In the genomic region with DNA sequence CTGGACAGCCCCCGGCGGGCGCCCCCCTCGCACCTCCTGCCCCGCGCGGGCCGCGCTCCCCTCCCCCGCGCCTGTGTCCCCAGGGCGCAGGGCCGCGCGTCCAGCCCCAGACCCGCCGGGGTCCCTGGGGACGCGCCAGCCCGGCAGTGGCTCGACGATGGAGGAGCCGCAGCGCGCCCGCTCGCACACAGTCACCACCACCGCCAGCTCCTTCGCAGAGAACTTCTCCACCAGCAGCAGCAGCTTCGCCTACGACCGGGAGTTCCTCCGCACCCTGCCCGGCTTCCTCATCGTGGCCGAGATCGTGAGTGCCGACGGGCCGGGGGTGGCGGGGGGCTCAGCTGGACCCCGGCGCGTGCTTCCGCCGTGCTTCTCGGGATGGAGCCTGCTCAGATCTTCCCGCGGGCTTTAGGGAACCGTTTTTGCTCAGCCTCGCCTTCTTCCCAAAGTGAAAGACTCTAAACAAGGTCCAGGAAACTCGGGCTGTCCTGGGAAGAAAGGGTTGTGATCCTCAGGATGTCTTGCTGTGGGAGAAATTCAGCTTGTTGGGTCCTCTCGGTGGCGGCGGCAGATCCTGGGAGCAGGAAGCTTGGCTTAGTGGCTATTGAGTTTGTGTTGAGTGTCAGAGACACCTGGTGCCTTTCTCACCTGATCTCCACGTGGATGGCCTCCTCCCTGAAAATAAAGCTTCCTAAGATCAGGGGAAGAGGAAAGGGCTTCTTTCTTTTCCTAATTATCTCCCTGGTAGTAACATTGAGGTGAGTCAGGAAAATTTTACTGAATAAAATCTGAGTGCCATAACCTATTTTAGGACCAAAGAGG, we compare ENCODE assay signal across 8 cellular contexts. TPM values are rescaled to one million over a fixed set of nuclear protein-coding genes. Genes with fewer than 3 reads are reported as not detected.
DNase-seq lines count a peak whose midpoint lies in the region; ATAC-seq and TF ChIP-seq lines count a peak whose summit lies in the region.

No MANE protein-coding gene starts in this region.

- H3K79me2 ChIP-seq in smooth muscle cell (ENCODE audit: low read depth): no peaks in the 10 kb centered on the region

- H3K27me3 Mint-ChIP-seq in brain: peaks cover 49% of the 10 kb centered on the region

- peaks cover 18% of the 10 kb centered on the region for H3K27me3 ChIP-seq in smooth muscle cell (ENCODE audit: low read depth)

- peaks cover 8% of the 10 kb centered on the region for H3K4me1 Mint-ChIP-seq in brain

- H3K4me3 ChIP-seq in iPS-18c (ENCODE audit: insufficient read depth, low read depth, low read length) (peak overlapping the region; percentile 80), smooth muscle cell (peak overlapping the region; percentile 76)

- H2AFZ ChIP-seq in smooth muscle cell (ENCODE audit: low read depth): peak overlapping the region; percentile 90

- TF ChIP-seq CTCF in brain (conservative IDR thresholded peaks at IDR 0.05): no peak
- no peak for TF ChIP-seq CTCF in smooth muscle cell (IDR thresholded peaks at IDR 0.05; ENCODE audit: borderline replicate concordance, insufficient read depth, poor library complexity, severe bottlenecking)

- WGBS in smooth muscle cell (ENCODE audit: low lambda C conversion rate): under 1% methylated on average over 52 of the region's 56 CpGs

- ATAC-seq in HG03460 (IDR thresholded peaks at IDR 0.05; ENCODE audit: unreplicated experiment): peak; percentile 41

- H3K4me2 ChIP-seq in smooth muscle cell: peak overlapping the region; percentile 96

- no peaks in the 10 kb centered on the region for H4K20me1 ChIP-seq in smooth muscle cell (ENCODE audit: low read depth)

- peak overlapping the region; percentile 79 to 90 (median 83) for H3K4me3 Mint-ChIP-seq in brain

- H3F3A ChIP-seq in smooth muscle cell (ENCODE audit: low read depth): no peaks in the 10 kb centered on the region

- no peak overlapping the region for H3K27ac ChIP-seq in smooth muscle cell (ENCODE audit: low read depth)

- no peaks in the 10 kb centered on the region for H3K36me3 ChIP-seq in smooth muscle cell (ENCODE audit: low read depth)

- H3K27ac Mint-ChIP-seq in brain: peak overlapping the region in 1 of 5 experiments; percentile 30

- peak; percentile 10 to 18 for DNase-seq in NCI-H187 (lab: John Stamatoyannopoulos, UW)
- no peak for DNase-seq in NCI-H187 treated with DMSO at 0.1 percent for 48 hours (lab: John Stamatoyannopoulos, UW)
- DNase-seq in SKM-1 treated with dmso at 0.1 percent for 144 hours (lab: John Stamatoyannopoulos, UW; ENCODE audit: unreplicated experiment): peak; percentile 15
- DNase-seq in smooth muscle cell (lab: John Stamatoyannopoulos, UW; ENCODE audit: unreplicated experiment): peak; percentile 10
- DNase-seq in HPDE6-E6E7 (ENCODE audit: extremely low spot score): no peak

- no peaks in the 10 kb centered on the region for H3K36me3 Mint-ChIP-seq in brain

- H3K9ac ChIP-seq in smooth muscle cell (ENCODE audit: low read depth): no peak overlapping the region

- H3K9me3 ChIP-seq in iPS-18c (ENCODE audit: control insufficient read depth, insufficient read depth, low read length): no peaks in the 10 kb centered on the region
- H3K9me3 ChIP-seq in smooth muscle cell (replicated peaks; ENCODE audit: low read depth): no peaks in the 10 kb centered on the region

- no peaks in the 10 kb centered on the region for H3K4me1 ChIP-seq in smooth muscle cell (ENCODE audit: low read depth)

- H3K9me3 Mint-ChIP-seq in brain: peaks cover 11 to 26% (median 18%) of the 10 kb centered on the region in 5 experiments

RNA-seq across cellular contexts. Expression of gene CMTM8, which starts 0.5 kb away (rescaled TPM):
- polyA plus RNA-seq in brain (ENCODE audit: insufficient read depth, low read depth, low replicate concordance) (4.2 TPM), smooth muscle cell (1.1 and 1.9 TPM in 2 replicates)
- total RNA-seq in smooth muscle cell: 0.81 and 1.9 TPM in 2 replicates

Comparison
In these comparisons a context has a peak if more than half of its experiments do, and no peak if none do; other contexts are left out.
1. DNase-seq: peak in NCI-H187 (2 of 2), SKM-1 treated with dmso at 0.1 percent for 144 hours (single experiment) and smooth muscle cell (single experiment); none in NCI-H187 treated with DMSO at 0.1 percent for 48 hours (single experiment) and HPDE6-E6E7 (single experiment).